In genomic region chr7:64183126-64183742, GRCh38 we compare ENCODE assay signal across 9 cellular contexts. TPM values are rescaled to one million over a fixed set of nuclear protein-coding genes. Genes with fewer than 3 reads are reported as not detected.
DNase-seq lines count a peak whose midpoint lies in the region; ATAC-seq and TF ChIP-seq lines count a peak whose summit lies in the region.
"Had no signal": no experiment of that assay in that cellular context is flagged by ENCODE, and none has a peak within 500 bp of the region (broad histone marks: within the 10 kb centered on the region; RNA-seq: fewer than 3 reads in every experiment).

No MANE protein-coding gene starts in this region.

- H3K9me3 ChIP-seq in tibial nerve: peaks cover 0 to 60% (median 4%) of the 10 kb centered on the region in 4 donors

- H3K36me3 ChIP-seq in tibial nerve: no peaks in the 10 kb centered on the region

- no peaks in the 10 kb centered on the region for H3K36me3 Mint-ChIP-seq in immature natural killer cell

- TF ChIP-seq CTCF in tibial nerve (IDR thresholded peaks at IDR 0.05): peak; percentile 38 to 65 (median 59)

- H3K9me3 Mint-ChIP-seq in immature natural killer cell: peaks cover 0 to 21% (median 6%) of the 10 kb centered on the region in 6 donors

- no peak overlapping the region for H3K27ac Mint-ChIP-seq in immature natural killer cell

- H3K27me3 ChIP-seq in tibial nerve: no peaks in the 10 kb centered on the region

- ATAC-seq in Right ventricle myocardium inferior (peak; percentile 26), GM21529 (IDR thresholded peaks at IDR 0.05; ENCODE audit: unreplicated experiment) (no peak), GM21825 (IDR thresholded peaks at IDR 0.05; ENCODE audit: unreplicated experiment) (no peak)

- no peak overlapping the region for H3K4me3 Mint-ChIP-seq in immature natural killer cell

- no peak for TF ChIP-seq POLR2A in tibial nerve (IDR thresholded peaks at IDR 0.05)

- no peaks in the 10 kb centered on the region for H3K27me3 Mint-ChIP-seq in immature natural killer cell (ENCODE audit: low read depth in 3 of 3)

- intact Hi-C loops in Right ventricle myocardium inferior (cut with DNase I): loop anchor here (2.0 kb wide), 1 partner anchor 436 kb away; no protein-coding TSS in a partner anchor
- intact Hi-C loops in cardiac septum (cut with DNase I): loop anchor here (2.0 kb wide), 1 partner anchor 436 kb away; no protein-coding TSS in a partner anchor

- no peak overlapping the region for H3K4me3 ChIP-seq in tibial nerve

- H3K4me1 ChIP-seq in tibial nerve: no peaks in the 10 kb centered on the region

- no peak overlapping the region for H3K27ac ChIP-seq in tibial nerve

- TF ChIP-seq EP300 in tibial nerve (IDR thresholded peaks at IDR 0.05): no peak

- 37 to 45% methylated on average over 15 to 29 of the region's 31 CpGs for WGBS in tibial nerve, 2 donors

- DNase-seq in Right ventricle myocardium inferior (ENCODE audit: missing footprints): no peak
- DNase-seq in cardiac septum (ENCODE audit: low spot score): no peak
- peak; percentile 84 for DNase-seq in activated effector memory CD4-positive, alpha-beta T cell treated with anti-CD3 and anti-CD28 coated beads, Interleukin-2, amount 50 U/mL, for 16 hours
- peak in 2 of 3 donors; percentile 3 to 19 for DNase-seq in immature natural killer cell
- no peak for DNase-seq in tibial nerve (ENCODE audit: low spot score in 2 of 2)
- DNase-seq in NCI-H226: no peak

- H3K4me1 Mint-ChIP-seq in immature natural killer cell: peaks cover 0 to 6% of the 10 kb centered on the region in 2 donors

RNA-seq across cellular contexts. Expression of gene ZNF735, which starts 23.8 kb away (rescaled TPM):
- not detected for total RNA-seq in Right ventricle myocardium inferior
- total RNA-seq in cardiac septum: not detected
- not detected for polyA plus RNA-seq in immature natural killer cell
- total RNA-seq in tibial nerve: not detected
- total RNA-seq: T-helper 2 cell treated with Interferon-gamma antibody and Interleukin-4, amounts not matched to agents 100 ng/mL and 5 ng/mL, for 36 hours had no signal

RNA-seq across cellular contexts. Expression of gene ZNF679, which starts 45.0 kb away (rescaled TPM):
- total RNA-seq in Right ventricle myocardium inferior (not detected), cardiac septum (not detected), tibial nerve (not detected)
- not detected for polyA plus RNA-seq in immature natural killer cell
- total RNA-seq: T-helper 2 cell treated with Interferon-gamma antibody and Interleukin-4, amounts not matched to agents 100 ng/mL and 5 ng/mL, for 36 hours had no signal

Comparison
In these comparisons a context has a peak if more than half of its experiments do, and no peak if none do; other contexts are left out.
1. DNase-seq: peak in activated effector memory CD4-positive, alpha-beta T cell treated with anti-CD3 and anti-CD28 coated beads, Interleukin-2, amount 50 U/mL, for 16 hours (single experiment) and immature natural killer cell (2 of 3); none in Right ventricle myocardium inferior (single experiment), cardiac septum (single experiment), tibial nerve (0 of 2) and NCI-H226 (single experiment).